21 cellular contexts compared by ENCODE assay signal in genomic region chr2:82282111-82282882, GRCh38.
DNase-seq lines count a peak whose midpoint lies in the region; ATAC-seq and TF ChIP-seq lines count a peak whose summit lies in the region.
"Had no signal": no experiment of that assay in that cellular context is flagged by ENCODE, and none has a peak within 500 bp of the region (broad histone marks: within the 10 kb centered on the region; RNA-seq: fewer than 3 reads in every experiment).

No MANE protein-coding gene starts in this region.

- WGBS in sigmoid colon, 2 donors: 84 to 90% methylated on average over 16 of the region's 16 CpGs

- H3K27me3 ChIP-seq in sigmoid colon: no peaks in the 10 kb centered on the region
- H3K27me3 ChIP-seq: MG63 had no signal

- H3K36me3 ChIP-seq in sigmoid colon: no peaks in the 10 kb centered on the region
- H3K36me3 ChIP-seq: MG63, prostate gland had no signal

- H3K27ac ChIP-seq in sigmoid colon: no peak overlapping the region
- H3K27ac ChIP-seq: prostate gland had no signal

- H3K4me3 ChIP-seq in sigmoid colon: no peak overlapping the region
- H3K4me3 ChIP-seq: MG63, prostate gland, smooth muscle cell had no signal

- no peak for ATAC-seq in HG03439 (IDR thresholded peaks at IDR 0.05; ENCODE audit: unreplicated experiment)
- ATAC-seq: natural killer cell treated with Interleukin-12 subunit alpha and Interleukin-12 subunit beta and Interleukin-15 and Interleukin-18, amount 100 ng/mL, for 72 hours had no signal

- TF ChIP-seq CTCF in sigmoid colon (IDR thresholded peaks at IDR 0.05): no peak

- H3K9me3 ChIP-seq in sigmoid colon: no peaks in the 10 kb centered on the region
- H3K9me3 ChIP-seq: Caco-2, MG63, prostate gland had no signal

- intact Hi-C loops in sigmoid colon (cut with DNase I): no loop called here

- no peak for TF ChIP-seq EP300 in sigmoid colon (IDR thresholded peaks at IDR 0.05)

- peak; percentile 4 for DNase-seq in DMS 273 (lab: John Stamatoyannopoulos, UW; ENCODE audit: unreplicated experiment)
- no peak for DNase-seq in DMS 273 treated with DMSO at 0.1 percent for 48 hours (lab: John Stamatoyannopoulos, UW)
- peak; percentile 8 for DNase-seq in UCSD-AML1 (lab: John Stamatoyannopoulos, UW; ENCODE audit: unreplicated experiment)
- DNase-seq in iPS-NIHi7 (ENCODE audit: extremely low spot score): peak; percentile 32
- DNase-seq in sigmoid colon: peak; percentile 17
- no peak for DNase-seq in stimulated activated CD4-positive, alpha-beta T cell treated with anti-CD3 and anti-CD28 coated beads, Interleukin-4, amount 100 ng/mL, for 4 hours
- no peak for DNase-seq in NCI-H1092 treated with DMSO at 0.1 percent for 48 hours (lab: John Stamatoyannopoulos, UW)
- DNase-seq: 8988T; activated CD4-positive, alpha-beta memory T cell treated with anti-CD3 and anti-CD28 coated beads for 36 hours; activated naive CD4-positive, alpha-beta T cell treated with Interleukin-2 at 50 U/mL for 16 hours; effector CD8-positive, alpha-beta T cell; mesenchymal stem cell; MG63; NCI-H187; Right ventricle myocardium superior; stimulated activated CD4-positive, alpha-beta T cell treated with anti-CD3 and anti-CD28 coated beads, Interleukin-4, amount 100 ng/mL, for 24 hours had no signal

- TF ChIP-seq POLR2A in sigmoid colon (IDR thresholded peaks at IDR 0.05): no peak

- H3K4me1 ChIP-seq in sigmoid colon: no peaks in the 10 kb centered on the region
- H3K4me1 ChIP-seq: Caco-2, prostate gland had no signal

Comparison
In these comparisons a context has a peak if more than half of its experiments do, and no peak if none do; other contexts are left out.
1. DNase-seq: peak in DMS 273 (single experiment), UCSD-AML1 (single experiment), iPS-NIHi7 (single experiment) and sigmoid colon (single experiment); none in DMS 273 treated with DMSO at 0.1 percent for 48 hours (single experiment), stimulated activated CD4-positive, alpha-beta T cell treated with anti-CD3 and anti-CD28 coated beads, Interleukin-4, amount 100 ng/mL, for 4 hours (0 of 2) and NCI-H1092 treated with DMSO at 0.1 percent for 48 hours (single experiment).